13 cellular contexts compared by ENCODE assay signal in genomic region chr15:89783111-89783860, GRCh38. TPM values are rescaled to one million over a fixed set of nuclear protein-coding genes. Genes with fewer than 3 reads are reported as not detected.
DNase-seq lines count a peak whose midpoint lies in the region; ATAC-seq, FAIRE-seq and TF ChIP-seq lines count a peak whose summit lies in the region.
"Had no signal": no experiment of that assay in that cellular context is flagged by ENCODE, and none has a peak within 500 bp of the region (broad histone marks: within the 10 kb centered on the region; RNA-seq: fewer than 3 reads in every experiment).

No MANE protein-coding gene starts in this region.

- H4K20me1 ChIP-seq in K562 (replicated peaks; ENCODE audit: control insufficient read depth, insufficient read depth, low read length), result no peaks in the 10 kb centered on the region
- H4K20me1 ChIP-seq: BLaER1 treated with 17β-estradiol and CSF1 and Interleukin-3, amounts not matched to agents 10 nM and 100 nM had no signal

- no TSS peak for BruUV-seq in K562 (replicated peaks; lab: Mats Ljungman, UMichigan)

- no peak for TF ChIP-seq RAD21 in K562 (CRISPR knock-in tag; conservative IDR thresholded peaks at IDR 0.05 in 1 of 2, IDR thresholded peaks at IDR 0.05 in 1 of 2)

- FAIRE-seq in K562 (lab: Jason Lieb, UNC), result peak; percentile 72
- FAIRE-seq in GM12891 (lab: Jason Lieb, UNC), result no peak

- DNase-seq in AG09309 (ENCODE audit: low read depth), result peak; percentile 64
- DNase-seq in HFFc6, result peak; percentile 42
- peak; percentile 44 to 75 (median 55) for DNase-seq in K562 (ENCODE audit: extremely low read depth in 1 of 4, low spot score in 3 of 4)
- DNase-seq in iPS-NIHi7 (ENCODE audit: extremely low spot score), result peak; percentile 73
- DNase-seq in GM12891 (ENCODE audit: insufficient read length, low spot score), result no peak
- no peak for DNase-seq in midbrain (lab: John Stamatoyannopoulos, UW)
- DNase-seq in T1000 (lab: John Stamatoyannopoulos, UW), result no peak
- DNase-seq: heart left ventricle; stimulated activated naive CD4-positive, alpha-beta T cell; T-helper 17 cell had no signal

- peak overlapping the region; percentile 41 for H3K4me3 Mint-ChIP-seq in HFFc6
- H3K4me3 Mint-ChIP-seq: T-helper 17 cell had no signal

- H3K27me3 ChIP-seq in K562 (ENCODE audit: control insufficient read depth in 2 of 2, insufficient read depth in 2 of 2, low read length in 2 of 2), result no peaks in the 10 kb centered on the region
- H3K27me3 ChIP-seq: heart left ventricle had no signal

- H3K9ac ChIP-seq in K562 (ENCODE audit: insufficient read depth in 1 of 2, low read depth in 2 of 2, low read length in 2 of 2), result peak overlapping the region in 1 of 2 experiments; percentile 65; a peak in 2 of 4 replicates
- H3K9ac ChIP-seq: BLaER1 treated with 17β-estradiol and CSF1 and Interleukin-3, amounts not matched to agents 10 nM and 100 nM had no signal

- H3K9me1 ChIP-seq in K562 (ENCODE audit: control insufficient read depth, insufficient read depth, low read length), result no peaks in the 10 kb centered on the region

- in situ Hi-C loops in K562 (cut with MboI), result loop anchor here (10.0 kb wide), 1 partner anchor 452 kb away; the partner anchor contains the start of genes CIB1 and GDPGP1

- H3K27ac Mint-ChIP-seq in HFFc6, result peak overlapping the region; percentile 92
- H3K27ac Mint-ChIP-seq: T-helper 17 cell had no signal

- no peaks in the 10 kb centered on the region; the same call in 1 of the 2 replicates for H3K9me3 ChIP-seq in K562 (replicated peaks; ENCODE audit: control insufficient read depth, insufficient read depth, low read depth, low read length)

- CTCF ChIA-PET in K562 (lab: Yijun Ruan, JAX; ENCODE audit: low intra/inter-chr PET ratio), result no interaction called here

- peak overlapping the region; percentile 69 for H3K4me2 ChIP-seq in K562 (ENCODE audit: insufficient read depth, low read length)

- TF ChIP-seq CTCF in AG09309 (IDR thresholded peaks at IDR 0.05; ENCODE audit: control insufficient read depth, insufficient read depth, low read depth, low read length, missing control alignments) (no peak), HFFc6 (IDR thresholded peaks at IDR 0.05) (no peak), K562 (IDR thresholded peaks at IDR 0.05 in 2 of 3, conservative IDR thresholded peaks at IDR 0.05 in 1 of 3; ENCODE audit: insufficient read depth in 2 of 3, low read depth in 1 of 3, low read length in 3 of 3) (no peak)

- no peak overlapping the region for H3K4me3 ChIP-seq in AG09309 (ENCODE audit: control insufficient read depth, low read depth, low read length)
- no peak overlapping the region for H3K4me3 ChIP-seq in K562
- H3K4me3 ChIP-seq: BLaER1 treated with 17β-estradiol and CSF1 and Interleukin-3, amounts not matched to agents 10 nM and 100 nM; heart left ventricle had no signal

- no peak for TF ChIP-seq POLR2A in K562 (conservative IDR thresholded peaks at IDR 0.05)
- no peak for TF ChIP-seq POLR2A in GM12891 (IDR thresholded peaks at IDR 0.05; ENCODE audit: low read depth, low read length)

- H3K4me1 Mint-ChIP-seq in HFFc6 (ENCODE audit: low read depth), result peaks cover 71% of the 10 kb centered on the region

- WGBS in K562 (ENCODE audit: insufficient coverage, low coverage, missing lambda C conversion rate), result 7% methylated on average over 14 of the region's 14 CpGs

- no peaks in the 10 kb centered on the region for H3K79me2 ChIP-seq in K562 (ENCODE audit: control insufficient read depth, insufficient read depth, low read length)

- H3K4me1 ChIP-seq in K562 (replicated peaks in 1 of 2; ENCODE audit: control insufficient read depth in 2 of 2, insufficient read depth in 2 of 2, low read length in 2 of 2), result peaks cover 35 to 37% of the 10 kb centered on the region in 2 experiments

- peak overlapping the region; percentile 77; the same call in 2 of the 3 replicates for H3K27ac ChIP-seq in K562 (ENCODE audit: extremely low read depth, low read depth, low read length)
- H3K27ac ChIP-seq: heart left ventricle had no signal

- POLR2A ChIA-PET in K562 (lab: Yijun Ruan, JAX), result interaction anchor here (0.7 to 1.7 kb wide), 6 partner anchors 10 to 319 kb away, joined by 3 to 5 read pairs (median 4); partner anchors contain the start of genes AP3S2 and IDH2

- peak overlapping the region; percentile 86 for H2AFZ ChIP-seq in K562 (ENCODE audit: low read depth, low read length)

- peaks cover 24% of the 10 kb centered on the region for H3K36me3 Mint-ChIP-seq in HFFc6 (ENCODE audit: low read depth)

- peak; percentile 80 for ATAC-seq in K562
- no peak for ATAC-seq in HG02588 (IDR thresholded peaks at IDR 0.05; ENCODE audit: unreplicated experiment)

- intact Hi-C loops in K562 (cut with micrococcal nuclease), result loop anchor here (2.0 kb wide), 1 partner anchor 32 kb away; the partner anchor contains the start of gene ANPEP

- peaks cover 5% of the 10 kb centered on the region; the same call in 1 of the 2 replicates for H3K27me3 Mint-ChIP-seq in HFFc6 (ENCODE audit: insufficient read depth)

- no peak for TF ChIP-seq EP300 in K562 (IDR thresholded peaks at IDR 0.05; ENCODE audit: low read length)

- no peaks in the 10 kb centered on the region for H3K36me3 ChIP-seq in K562 (ENCODE audit: control insufficient read depth, insufficient read depth, low read length)

- H3K9me3 Mint-ChIP-seq in HFFc6, result no peaks in the 10 kb centered on the region

RNA-seq across cellular contexts. Expression of gene MESP2, which starts 7.2 kb away (rescaled TPM):
- total RNA-seq in HFFc6 (2021; fragmentation: NEBNext Ultra II Directional; extraction: Animal tissue kit (Norgen Biotek cat#: 25700)), result under 1 TPM in 3 of 6 experiments, not detected in 3; 0.19 to 0.26 (median 0.21) TPM
- total RNA-seq in K562 (2011; cell fraction: chromatin; rRNA removed; ENCODE audit: low replicate concordance), result not detected in 2 replicates
- total RNA-seq in K562 (2011; cell fraction: nucleolus; rRNA removed), result not detected in 2 replicates
- total RNA-seq in K562 (2011; cell fraction: nucleoplasm; rRNA removed), result not detected in 2 replicates
- 0.82 and 1.1 TPM in 2 replicates for total RNA-seq in K562 (2014; rRNA removed)
- 0.41 and 0.51 TPM in 2 replicates for total RNA-seq in K562 (2014; rRNA removed; fragmentation: Illumina TruSeq; extraction: Trizol)
- total RNA-seq in K562 (2015; rRNA removed; fragmentation: Illumina TruSeq; extraction: Trizol), result 0.29 and 0.45 TPM in 2 replicates
- total RNA-seq in K562 (2021), result 0.47 and 0.66 TPM in 2 replicates
- polyA plus RNA-seq in K562 (2011; rRNA removed), result 0.08 and 0.14 TPM in 2 replicates
- 0.18 and 0.22 TPM in 2 replicates for polyA plus RNA-seq in K562 (2011; cell fraction: cytosol; rRNA removed)
- polyA plus RNA-seq in K562 (2011; cell fraction: nucleus; rRNA removed), result 0.10 and 0.56 TPM in 2 replicates
- 0.39 and 0.48 TPM in 2 replicates for polyA plus RNA-seq in K562 (2012)
- polyA plus RNA-seq in K562 (2014; fragmentation: Illumina TruSeq; extraction: Trizol), result 0.55 and 0.70 TPM in 2 replicates
- under 1 TPM; 0.11 to 0.13 TPM for polyA plus RNA-seq in K562 (2014; fragmentation: Nextera tagmentation; extraction: Ambion mirVana)
- 0.37 and 0.47 TPM in 2 replicates for polyA plus RNA-seq in K562 (2014; rRNA removed)
- polyA minus RNA-seq in K562 (2011; rRNA and poly(A)+ RNA removed), result not detected in 2 replicates
- polyA minus RNA-seq in K562 (2011; cell fraction: cytosol; rRNA and poly(A)+ RNA removed), result not detected in 2 replicates
- polyA minus RNA-seq in K562 (2011; cell fraction: nucleus; rRNA and poly(A)+ RNA removed), result not detected in 2 replicates
- not detected for polyA plus RNA-seq in GM12891 (2012; ENCODE audit: low read depth, missing spikeins)
- total RNA-seq: NCI-H460, T-helper 17 cell had no signal

RNA-seq across cellular contexts. Expression of gene ANPEP, which starts 31.4 kb away (rescaled TPM):
- 100 to 1,000 TPM; 502 to 857 (median 524) TPM for total RNA-seq in HFFc6 (2021; fragmentation: NEBNext Ultra II Directional; extraction: Animal tissue kit (Norgen Biotek cat#: 25700))
- 2.9 and 3.1 TPM in 2 replicates for total RNA-seq in K562 (2011; cell fraction: chromatin; rRNA removed; ENCODE audit: low replicate concordance)
- total RNA-seq in K562 (2011; cell fraction: nucleolus; rRNA removed), result 1.2 and 1.8 TPM in 2 replicates
- 1.5 and 2.5 TPM in 2 replicates for total RNA-seq in K562 (2011; cell fraction: nucleoplasm; rRNA removed)
- total RNA-seq in K562 (2014; rRNA removed) (1.0 and 1.8 TPM in 2 replicates), K562 (2014; rRNA removed; fragmentation: Illumina TruSeq; extraction: Trizol) (1.1 and 1.3 TPM in 2 replicates), K562 (2015; rRNA removed; fragmentation: Illumina TruSeq; extraction: Trizol) (2.5 and 2.6 TPM in 2 replicates), K562 (2021) (4.8 and 5.7 TPM in 2 replicates)
- polyA plus RNA-seq in K562 (2011; rRNA removed) (0.43 and 2.0 TPM in 2 replicates), K562 (2014; fragmentation: Illumina TruSeq; extraction: Trizol) (4.0 and 4.2 TPM in 2 replicates), K562 (2014; fragmentation: Nextera tagmentation; extraction: Ambion mirVana) (under 1 TPM; 0.23 to 0.27 TPM), K562 (2014; rRNA removed) (4.7 and 8.9 TPM in 2 replicates)
- polyA plus RNA-seq in K562 (2011; cell fraction: cytosol; rRNA removed), result 0.63 and 1.5 TPM in 2 replicates
- polyA plus RNA-seq in K562 (2011; cell fraction: nucleus; rRNA removed), result 3.6 and 6.0 TPM in 2 replicates
- polyA plus RNA-seq in K562 (2012), result 6.6 and 17.5 TPM in 2 replicates
- polyA minus RNA-seq in K562 (2011; rRNA and poly(A)+ RNA removed), result 0.30 and 0.67 TPM in 2 replicates
- 0.95 and 3.6 TPM in 2 replicates for polyA minus RNA-seq in K562 (2011; cell fraction: cytosol; rRNA and poly(A)+ RNA removed)
- polyA minus RNA-seq in K562 (2011; cell fraction: nucleus; rRNA and poly(A)+ RNA removed), result 0.67 and 0.78 TPM in 2 replicates
- not detected for polyA plus RNA-seq in GM12891 (2012; ENCODE audit: low read depth, missing spikeins)

RNA-seq across cellular contexts. Expression of gene MESP1, which starts 32.2 kb away (rescaled TPM):
- total RNA-seq in HFFc6 (2021; fragmentation: NEBNext Ultra II Directional; extraction: Animal tissue kit (Norgen Biotek cat#: 25700)), result under 1 TPM; 0.13 to 0.57 (median 0.26) TPM
- total RNA-seq in K562 (2011; cell fraction: chromatin; rRNA removed; ENCODE audit: low replicate concordance), result 0.44 and 0.67 TPM in 2 replicates
- 1.0 and 1.2 TPM in 2 replicates for total RNA-seq in K562 (2011; cell fraction: nucleolus; rRNA removed)
- 0.44 and 0.46 TPM in 2 replicates for total RNA-seq in K562 (2011; cell fraction: nucleoplasm; rRNA removed)
- total RNA-seq in K562 (2014; rRNA removed), result 0.36 and 1.0 TPM in 2 replicates
- not detected in 2 replicates for total RNA-seq in K562 (2014; rRNA removed; fragmentation: Illumina TruSeq; extraction: Trizol)
- total RNA-seq in K562 (2015; rRNA removed; fragmentation: Illumina TruSeq; extraction: Trizol), result 0.14 and 0.49 TPM in 2 replicates
- total RNA-seq in K562 (2021), result 1.1 and 1.6 TPM in 2 replicates
- 0.14 and 0.29 TPM in 2 replicates for polyA plus RNA-seq in K562 (2011; rRNA removed)
- 0.12 and 0.75 TPM in 2 replicates for polyA plus RNA-seq in K562 (2011; cell fraction: cytosol; rRNA removed)
- 0.11 and 0.44 TPM in 2 replicates for polyA plus RNA-seq in K562 (2011; cell fraction: nucleus; rRNA removed)
- 0.68 and 1.4 TPM in 2 replicates for polyA plus RNA-seq in K562 (2012)
- not detected in 2 replicates for polyA plus RNA-seq in K562 (2014; fragmentation: Illumina TruSeq; extraction: Trizol)
- polyA plus RNA-seq in K562 (2014; fragmentation: Nextera tagmentation; extraction: Ambion mirVana), result not detected
- 0.52 and 0.78 TPM in 2 replicates for polyA plus RNA-seq in K562 (2014; rRNA removed)
- 0.07 and 0.15 TPM in 2 replicates for polyA minus RNA-seq in K562 (2011; rRNA and poly(A)+ RNA removed)
- polyA minus RNA-seq in K562 (2011; cell fraction: cytosol; rRNA and poly(A)+ RNA removed), result 2.5 TPM in 1 of 2 replicates, not detected in the other
- 0.33 and 0.54 TPM in 2 replicates for polyA minus RNA-seq in K562 (2011; cell fraction: nucleus; rRNA and poly(A)+ RNA removed)
- polyA plus RNA-seq in GM12891 (2012; ENCODE audit: low read depth, missing spikeins), result 0.62 TPM
- total RNA-seq: T-helper 17 cell had no signal

Comparison
In these comparisons a context has a peak if more than half of its experiments do, and no peak if none do; other contexts are left out.
1. DNase-seq: peak in AG09309 (single experiment), HFFc6 (single experiment), K562 (4 of 4) and iPS-NIHi7 (single experiment); none in GM12891 (single experiment), midbrain (single experiment) and T1000 (single experiment).
2. RNA of gene ANPEP, which starts 31.4 kb away (total RNA-seq): 502 to 857 TPM in HFFc6; 1.0 to 5.7 TPM in K562; every median in the first group is over 10 times any median in the second.